In the genomic region with DNA sequence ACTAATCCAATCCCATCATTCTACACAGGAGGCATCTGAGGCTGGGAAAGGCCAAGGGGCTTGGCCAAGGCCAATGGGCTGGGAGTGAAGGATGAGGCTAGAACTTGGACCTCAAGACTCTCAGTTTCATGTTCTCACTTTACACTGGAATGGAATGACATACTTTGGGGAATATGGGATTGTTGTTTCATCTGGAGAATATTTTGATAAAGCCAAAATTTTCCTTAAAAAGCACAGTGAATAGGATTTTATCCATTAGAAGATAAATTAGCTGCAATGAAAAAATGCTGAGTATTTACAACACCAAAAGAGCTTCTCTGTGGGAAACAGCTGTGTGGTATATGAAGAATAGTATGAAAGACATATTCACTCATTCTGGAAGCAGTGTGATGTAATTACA, we compare ENCODE assay signal across 25 cellular contexts.
"Had no signal": no experiment of that assay in that cellular context is flagged by ENCODE, and none has a peak within 500 bp of the region (broad histone marks: within the 10 kb centered on the region; RNA-seq: fewer than 3 reads in every experiment).

No MANE protein-coding gene starts in this region.

- H3K9me3 ChIP-seq: adrenal gland, breast epithelium, colonic mucosa, esophagus squamous epithelium, mucosa of descending colon, right lobe of liver, testis, uterus had no signal

- H3K36me3 ChIP-seq: adrenal gland, breast epithelium, colonic mucosa, esophagus squamous epithelium, right lobe of liver, uterus had no signal

- H3K4me1 ChIP-seq: breast epithelium, colonic mucosa, parathyroid adenoma, right lobe of liver, testis, uterus had no signal

- H3K27me3 ChIP-seq: breast epithelium, colonic mucosa, dorsolateral prefrontal cortex, right lobe of liver, testis, uterus had no signal

- H3K9ac ChIP-seq: parathyroid adenoma had no signal

- H3K4me3 ChIP-seq: adrenal gland, breast epithelium, colonic mucosa, dorsolateral prefrontal cortex, esophagus squamous epithelium, mucosa of descending colon, right lobe of liver, testis, uterus had no signal

- H2AFZ ChIP-seq: parathyroid adenoma had no signal

- H3K27ac ChIP-seq: adrenal gland, breast epithelium, colonic mucosa, dorsolateral prefrontal cortex, esophagus squamous epithelium, parathyroid adenoma, right lobe of liver, testis, uterus had no signal

- ATAC-seq: activated T-cell treated with anti-CD3 and anti-CD28 coated beads, Interleukin-2, amount 50 U/mL, for 4 hours; mucosa of descending colon; right lobe of liver; stimulated activated naive B cell treated with anti-CD40 and anti-IgM and Interleukin-4, amounts not matched to agents 10 μg/mL and 1 μg/mL and 100 μg/mL, for 72 hours had no signal

- DNase-seq: activated CD4-positive, alpha-beta T cell treated with anti-CD3 and anti-CD28 coated beads for 4 hours; activated CD4-positive, alpha-beta T cell treated with anti-CD3 and anti-CD28 coated beads, Interleukin-2, amount 50 U/mL, for 48 hours; activated CD4-positive, CD25-positive, alpha-beta regulatory T cell; activated CD8-positive, alpha-beta memory T cell treated with anti-CD3 and anti-CD28 coated beads, Interleukin-2, amount 50 U/mL, for 48 hours; activated naive CD4-positive, alpha-beta T cell; activated T-cell treated with anti-CD3 and anti-CD28 coated beads, Interleukin-2, amount 50 U/mL, for 4 hours; adrenal gland; colonic mucosa; dorsolateral prefrontal cortex; esophagus squamous epithelium; foreskin melanocyte; hippocampal formation; kidney glomerular epithelial cell; mucosa of descending colon; naive B cell; nucleus accumbens; right lobe of liver; stimulated activated CD4-positive, alpha-beta T cell treated with anti-CD3 and anti-CD28 coated beads, Interleukin-2, amount 100 ng/mL, for 48 hours; stimulated activated CD8-positive, alpha-beta memory T cell treated with anti-CD3 and anti-CD28 coated beads, Interleukin-4, amount 100 ng/mL, for 48 hours; stimulated activated naive B cell treated with anti-CD40 and anti-IgM and Interleukin-4, amounts not matched to agents 10 μg/mL and 1 μg/mL and 100 μg/mL, for 72 hours; testis; trophoblast cell; uterus had no signal
